ENCODE assay signal across 9 cellular contexts in the genomic region with DNA sequence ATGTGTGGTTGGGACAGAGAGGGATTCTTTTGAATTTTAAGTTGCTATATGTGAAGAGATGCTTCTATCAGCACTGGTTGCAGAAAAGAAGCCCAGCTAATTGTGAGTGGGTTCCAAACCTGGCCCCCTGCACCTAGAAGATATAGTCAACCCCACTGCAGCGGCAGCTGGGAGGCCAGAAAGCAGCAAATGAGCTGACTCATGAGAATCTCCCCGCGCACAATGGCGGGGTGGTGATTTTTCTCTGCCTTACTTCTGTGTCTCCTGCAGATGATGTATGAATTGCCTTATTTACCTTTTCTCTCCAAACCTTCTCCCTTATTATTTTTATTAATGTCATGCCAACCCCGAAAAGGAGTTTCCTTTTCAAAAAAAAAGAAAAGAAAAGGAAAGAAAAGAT.
"Had no signal": no experiment of that assay in that cellular context is flagged by ENCODE, and none has a peak within 500 bp of the region (broad histone marks: within the 10 kb centered on the region; RNA-seq: fewer than 3 reads in every experiment).

No MANE protein-coding gene starts in this region.

- H3K27ac Mint-ChIP-seq: HFFc6 had no signal

- ATAC-seq: HCT116 had no signal

- DNase-seq: GM23248, GOT3, H7, HFFc6, KBM-7 had no signal

- H3K9me3 ChIP-seq: HAP-1 had no signal

- H3K4me3 Mint-ChIP-seq: HFFc6 had no signal

- H3K4me2 ChIP-seq: KMS-11 had no signal

- FAIRE-seq: HTR-8/SVneo had no signal

- H3K4me3 ChIP-seq: GM23248, HAP-1 had no signal

- H3K36me3 ChIP-seq: HAP-1 had no signal

- H3K4me1 ChIP-seq: HAP-1 had no signal

- H3K9ac ChIP-seq: GM23248, KMS-11 had no signal

- H2AFZ ChIP-seq: GM23248 had no signal

- H3K27ac ChIP-seq: GM23248, KMS-11 had no signal
